ENCODE assay signal across 8 cellular contexts in the genomic region with DNA sequence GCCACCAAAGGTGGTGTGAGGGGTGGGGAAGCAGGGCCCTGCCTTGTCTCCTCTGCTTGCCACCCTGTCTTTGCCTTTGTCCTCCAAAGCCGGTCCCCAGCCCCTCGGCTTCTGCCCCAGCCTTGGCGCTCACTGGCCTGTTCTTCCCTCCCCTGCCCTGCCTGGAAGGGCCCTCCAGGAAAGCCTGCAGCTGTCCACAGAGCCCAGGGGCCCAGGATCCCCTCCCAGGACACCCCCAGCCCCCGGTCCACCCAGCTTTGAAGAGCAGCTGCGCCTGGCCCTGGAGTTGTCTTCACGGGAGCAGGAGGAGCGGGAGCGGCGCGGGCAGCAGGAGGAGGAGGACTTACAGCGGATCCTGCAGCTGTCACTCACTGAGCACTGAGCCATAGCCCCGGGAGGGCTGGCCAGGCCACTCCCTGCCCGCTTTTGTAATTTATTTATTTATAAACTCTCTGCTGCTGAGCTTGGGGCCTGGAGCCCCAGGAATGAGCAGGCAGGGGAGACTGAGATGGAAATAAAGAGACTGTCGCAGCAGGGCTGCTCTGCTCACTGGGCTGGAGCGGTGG. TPM values are rescaled to one million over a fixed set of nuclear protein-coding genes. Genes with fewer than 3 reads are reported as not detected.
DNase-seq lines count a peak whose midpoint lies in the region; ATAC-seq and TF ChIP-seq lines count a peak whose summit lies in the region.

No MANE protein-coding gene starts in this region.

- H3K27me3 Mint-ChIP-seq in T-helper 2 cell treated with Interferon-gamma antibody and Interleukin-4, amounts not matched to agents 5 μg/mL and 100 μg/mL, for 36 hours (ENCODE audit: low read depth) = no peaks in the 10 kb centered on the region
- no peaks in the 10 kb centered on the region for H3K27me3 Mint-ChIP-seq in osteocyte (ENCODE audit: unreplicated experiment)

- H3K4me1 Mint-ChIP-seq in T-helper 2 cell treated with Interferon-gamma antibody and Interleukin-4, amounts not matched to agents 5 μg/mL and 100 μg/mL, for 36 hours (ENCODE audit: low read depth) = peaks cover 7% of the 10 kb centered on the region
- peaks cover 20% of the 10 kb centered on the region for H3K4me1 Mint-ChIP-seq in osteocyte (ENCODE audit: unreplicated experiment)

- H3K4me1 ChIP-seq in foreskin keratinocyte = no peaks in the 10 kb centered on the region

- no peak overlapping the region for H3K27ac Mint-ChIP-seq in T-helper 2 cell treated with Interferon-gamma antibody and Interleukin-4, amounts not matched to agents 5 μg/mL and 100 μg/mL, for 36 hours
- H3K27ac Mint-ChIP-seq in osteocyte (ENCODE audit: unreplicated experiment) = peak overlapping the region; percentile 71

- H3K4me3 Mint-ChIP-seq in T-helper 2 cell treated with Interferon-gamma antibody and Interleukin-4, amounts not matched to agents 5 μg/mL and 100 μg/mL, for 36 hours = peak overlapping the region; percentile 46
- peak overlapping the region; percentile 62 for H3K4me3 Mint-ChIP-seq in osteocyte (ENCODE audit: unreplicated experiment)

- no peaks in the 10 kb centered on the region for H3K27me3 ChIP-seq in foreskin keratinocyte

- H3K27ac ChIP-seq in foreskin keratinocyte = no peak overlapping the region

- H3K36me3 Mint-ChIP-seq in T-helper 2 cell treated with Interferon-gamma antibody and Interleukin-4, amounts not matched to agents 5 μg/mL and 100 μg/mL, for 36 hours (ENCODE audit: low read depth) = peaks cover 32% of the 10 kb centered on the region
- peaks cover 15% of the 10 kb centered on the region for H3K36me3 Mint-ChIP-seq in osteocyte (ENCODE audit: unreplicated experiment)

- no peak for TF ChIP-seq CTCF in foreskin keratinocyte (conservative IDR thresholded peaks at IDR 0.05)
- TF ChIP-seq CTCF in osteocyte (IDR thresholded peaks at IDR 0.05) = no peak

- H3K9me3 Mint-ChIP-seq in T-helper 2 cell treated with Interferon-gamma antibody and Interleukin-4, amounts not matched to agents 5 μg/mL and 100 μg/mL, for 36 hours = peaks cover 1% of the 10 kb centered on the region
- no peaks in the 10 kb centered on the region for H3K9me3 Mint-ChIP-seq in osteocyte (ENCODE audit: unreplicated experiment)

- peak; percentile 53 for ATAC-seq in foreskin keratinocyte
- ATAC-seq in activated CD4-positive, CD25-positive, alpha-beta regulatory T cell treated with anti-CD3 and anti-CD28 coated beads, Interleukin-2, amount 50 U/mL, for 24 hours = no peak

- DNase-seq in AG08396 (ENCODE audit: low spot score) = peak; percentile 81
- DNase-seq in HCEC 1CT = peak; percentile 65
- no peak for DNase-seq in T-helper 2 cell treated with Interferon-gamma antibody and Interleukin-4, amounts not matched to agents 5 μg/mL and 100 μg/mL, for 36 hours (ENCODE audit: low spot score)
- DNase-seq in foreskin keratinocyte = peak in 1 of 2 donors; percentile 42
- DNase-seq in osteocyte (ENCODE audit: extremely low spot score, unreplicated experiment) = no peak
- DNase-seq in NCI-H524 treated with DMSO at 0.1 percent for 48 hours (lab: John Stamatoyannopoulos, UW) = no peak
- DNase-seq in GDM1 (lab: John Stamatoyannopoulos, UW) = no peak

RNA-seq across cellular contexts. Expression of a gene that starts 1.3 kb away (rescaled TPM):
- total RNA-seq in foreskin keratinocyte (27.7 and 31.0 TPM in 2 replicates), osteocyte (28.5 and 28.6 TPM in 2 replicates)
- polyA plus RNA-seq in foreskin keratinocyte = 27.8 and 30.2 TPM in 2 replicates

RNA-seq across cellular contexts. Expression of a gene that starts 12.9 kb away (rescaled TPM):
- total RNA-seq in foreskin keratinocyte = 28.8 and 29.2 TPM in 2 replicates
- polyA plus RNA-seq in foreskin keratinocyte = 25.3 and 26.1 TPM in 2 replicates
- total RNA-seq in osteocyte = 54.3 and 56.2 TPM in 2 replicates

RNA-seq across cellular contexts. Expression of a gene that starts 35.8 kb away (rescaled TPM):
- 34.3 and 36.5 TPM in 2 replicates for total RNA-seq in foreskin keratinocyte
- polyA plus RNA-seq in foreskin keratinocyte = 29.2 and 31.4 TPM in 2 replicates
- 41.5 and 45.0 TPM in 2 replicates for total RNA-seq in osteocyte

RNA-seq across cellular contexts. Expression of a gene that starts 51.3 kb away (rescaled TPM):
- total RNA-seq in foreskin keratinocyte (41.5 and 50.5 TPM in 2 replicates), osteocyte (53.2 and 64.0 TPM in 2 replicates)
- polyA plus RNA-seq in foreskin keratinocyte = 83.2 and 107 TPM in 2 replicates

Comparison
In these comparisons a context has a peak if more than half of its experiments do, and no peak if none do; other contexts are left out.
1. DNase-seq: peak in AG08396 (single experiment) and HCEC 1CT (single experiment); none in T-helper 2 cell treated with Interferon-gamma antibody and Interleukin-4, amounts not matched to agents 5 μg/mL and 100 μg/mL, for 36 hours (single experiment), osteocyte (single experiment), NCI-H524 treated with DMSO at 0.1 percent for 48 hours (single experiment) and GDM1 (single experiment).